12 cellular contexts compared by ENCODE assay signal in genomic region chr18:59033361-59033760, GRCh38.
"Had no signal": no experiment of that assay in that cellular context is flagged by ENCODE, and none has a peak within 500 bp of the region (broad histone marks: within the 10 kb centered on the region; RNA-seq: fewer than 3 reads in every experiment).

No MANE protein-coding gene starts in this region.

- DNase-seq: activated CD4-positive, alpha-beta T cell treated with anti-CD3 and anti-CD28 coated beads, Interleukin-2, amount 10 ng/mL, durations not matched to agents 7 days and 5 days; activated CD4-positive, CD25-positive, alpha-beta regulatory T cell; activated naive CD4-positive, alpha-beta T cell treated with anti-CD3 and anti-CD28 coated beads, Interleukin-2, amount 10 ng/mL, durations not matched to agents 7 days and 5 days; activated T-cell treated with anti-CD3 and anti-CD28 coated beads for 4 hours; amniotic stem cell; dermis blood vessel endothelial cell; mammary epithelial cell; stimulated activated CD4-positive, alpha-beta T cell treated with anti-CD3 and anti-CD28 coated beads, Interleukin-2, amount 100 ng/mL, for 24 hours; stimulated activated naive CD4-positive, alpha-beta T cell treated with Interleukin-2 at 50 U/mL for 16 hours had no signal

- ATAC-seq: activated T-helper 17 cell treated with anti-CD3 and anti-CD28 coated beads, Interleukin-2, amount 50 U/mL, for 72 hours; left lobe of liver; sciatic nerve had no signal
